15 cellular contexts compared by ENCODE assay signal in genomic region chr4:686371-687040, GRCh38. TPM values are rescaled to one million over a fixed set of nuclear protein-coding genes. Genes with fewer than 3 reads are reported as not detected.
DNase-seq lines count a peak whose midpoint lies in the region; ATAC-seq and TF ChIP-seq lines count a peak whose summit lies in the region.
"Had no signal": no experiment of that assay in that cellular context is flagged by ENCODE, and none has a peak within 500 bp of the region (broad histone marks: within the 10 kb centered on the region; RNA-seq: fewer than 3 reads in every experiment).

No MANE protein-coding gene starts in this region.

- TF ChIP-seq CTCF in heart left ventricle (IDR thresholded peaks at IDR 0.05) (no peak), esophagus squamous epithelium (IDR thresholded peaks at IDR 0.05) (no peak), neutrophil (IDR thresholded peaks at IDR 0.05) (no peak), vagina (IDR thresholded peaks at IDR 0.05) (no peak)

- 94 to 97% (median 95%) methylated on average over 13 to 34 of the region's 34 CpGs for WGBS in heart left ventricle, 4 donors
- WGBS in esophagus squamous epithelium, 2 donors = no CpG with 5 or more reads among the region's 34 CpGs

- H3K27ac ChIP-seq in heart left ventricle (peak overlapping the region in 11 of 12 donors; percentile 76 to 93 (median 84)), esophagus squamous epithelium (peak overlapping the region; percentile 75 to 88 (median 84)), neutrophil (peak overlapping the region; percentile 98), vagina (peak overlapping the region; percentile 85)

- H3K36me3 ChIP-seq in heart left ventricle (no peaks in the 10 kb centered on the region), esophagus squamous epithelium (no peaks in the 10 kb centered on the region), neutrophil (no peaks in the 10 kb centered on the region), vagina (no peaks in the 10 kb centered on the region)

- H3K27me3 ChIP-seq in heart left ventricle (no peaks in the 10 kb centered on the region), esophagus squamous epithelium (no peaks in the 10 kb centered on the region), neutrophil (no peaks in the 10 kb centered on the region), vagina (no peaks in the 10 kb centered on the region)

- TF ChIP-seq POLR2A in heart left ventricle (IDR thresholded peaks at IDR 0.05) (no peak), esophagus squamous epithelium (IDR thresholded peaks at IDR 0.05) (no peak), vagina (IDR thresholded peaks at IDR 0.05) (no peak)

- H3K4me1 ChIP-seq in heart left ventricle (peaks cover 0 to 57% (median 41%) of the 10 kb centered on the region in 12 donors), esophagus squamous epithelium (peaks cover 43 to 71% (median 50%) of the 10 kb centered on the region in 3 donors), neutrophil (ENCODE audit: control insufficient read depth in 1 of 2, insufficient read depth in 1 of 2, low read depth in 1 of 2, low read length in 1 of 2) (peaks cover 45 to 67% of the 10 kb centered on the region in 2 experiments), vagina (peaks cover 50% of the 10 kb centered on the region)

- peak in 3 of 5 donors; percentile 35 to 72 (median 37) for DNase-seq in heart left ventricle
- no peak for DNase-seq in left cardiac atrium
- no peak for DNase-seq in esophagus squamous epithelium (lab: John Stamatoyannopoulos, UW)
- no peak for DNase-seq in vagina (ENCODE audit: extremely low spot score in 2 of 2)
- DNase-seq: activated naive CD4-positive, alpha-beta T cell treated with Interleukin-2 at 50 U/mL for 16 hours; central memory CD4-positive, alpha-beta T cell; KBM-7; naive B cell; NCI-H1105 treated with DMSO at 0.1 percent for 48 hours; stimulated activated naive CD4-positive, alpha-beta T cell had no signal

- H3K9me3 ChIP-seq in heart left ventricle (no peaks in the 10 kb centered on the region), esophagus squamous epithelium (no peaks in the 10 kb centered on the region), neutrophil (no peaks in the 10 kb centered on the region), vagina (no peaks in the 10 kb centered on the region)

- intact Hi-C loops in heart left ventricle (cut with DNase I) (no loop called here), left cardiac atrium (cut with DNase I) (no loop called here), esophagus squamous epithelium (cut with DNase I) (no loop called here), vagina (cut with DNase I) (no loop called here)

- ATAC-seq in heart left ventricle (no peak), left cardiac atrium (no peak), HG02763 (IDR thresholded peaks at IDR 0.05; ENCODE audit: unreplicated experiment) (no peak), HG03432 (IDR thresholded peaks at IDR 0.05; ENCODE audit: unreplicated experiment) (no peak), HG02884 (IDR thresholded peaks at IDR 0.05; ENCODE audit: unreplicated experiment) (no peak)

- H3K4me3 ChIP-seq in heart left ventricle = peak overlapping the region in 4 of 12 donors; percentile 60 to 70 (median 67)
- peak overlapping the region in 2 of 4 donors; percentile 5 to 66 for H3K4me3 ChIP-seq in esophagus squamous epithelium
- peak overlapping the region in 1 of 2 experiments; percentile 68 for H3K4me3 ChIP-seq in neutrophil (ENCODE audit: low read depth in 1 of 2, low read length in 1 of 2)
- peak overlapping the region in 1 of 2 donors; percentile 37 for H3K4me3 ChIP-seq in vagina

RNA-seq across cellular contexts. Expression of gene SLC49A3, which starts 2.4 kb away (rescaled TPM):
- 10 to 100 TPM in 3 of 9 donors, 1 to 10 TPM in 6; 5.6 to 20.5 (median 8.9) TPM for total RNA-seq in heart left ventricle
- polyA plus RNA-seq in heart left ventricle = 1 to 10 TPM; 5.2 to 9.8 TPM
- total RNA-seq in left cardiac atrium = 10 to 100 TPM; 14.0 to 17.2 TPM
- total RNA-seq in esophagus squamous epithelium = 1 to 10 TPM; 2.5 to 6.5 (median 4.7) TPM
- 11.0 TPM for total RNA-seq in vagina
- polyA plus RNA-seq: AG04450 had no signal

RNA-seq across cellular contexts. Expression of gene MYL5, which starts 12.2 kb away (rescaled TPM):
- 10 to 100 TPM in 2 of 9 donors, 1 to 10 TPM in 7; 1.4 to 12.9 (median 5.6) TPM for total RNA-seq in heart left ventricle
- polyA plus RNA-seq in heart left ventricle = 1 to 10 TPM; 2.0 to 4.4 TPM
- total RNA-seq in left cardiac atrium = 1 to 10 TPM; 5.4 to 5.9 TPM
- 10 to 100 TPM in 2 of 4 donors, 1 to 10 TPM in 2; 7.2 to 19.5 (median 12.8) TPM for total RNA-seq in esophagus squamous epithelium
- 3.4 TPM for total RNA-seq in vagina

RNA-seq across cellular contexts. Expression of gene ATP5ME, which starts 12.4 kb away (rescaled TPM):
- total RNA-seq in heart left ventricle = 100 to 1,000 TPM; 210 to 906 (median 800) TPM
- 1,000 to 10,000 TPM in 1 of 2 donors, 100 to 1,000 TPM in 1; 552 to 2,413 TPM for polyA plus RNA-seq in heart left ventricle
- 100 to 1,000 TPM; 770 to 781 TPM for total RNA-seq in left cardiac atrium
- total RNA-seq in esophagus squamous epithelium = 100 to 1,000 TPM in 2 of 4 donors, 10 to 100 TPM in 2; 74.5 to 126 (median 103) TPM
- 181 TPM for total RNA-seq in vagina

RNA-seq across cellular contexts. Expression of gene PCGF3, which starts 19.1 kb away (rescaled TPM):
- total RNA-seq in heart left ventricle (10 to 100 TPM; 16.2 to 45.7 (median 21.8) TPM), left cardiac atrium (10 to 100 TPM; 21.4 to 26.6 TPM), esophagus squamous epithelium (10 to 100 TPM; 40.0 to 57.6 (median 46.9) TPM), vagina (64.8 TPM)
- polyA plus RNA-seq in heart left ventricle = 10 to 100 TPM; 24.7 to 26.6 TPM

Comparison
In these comparisons a context has a peak if more than half of its experiments do, and no peak if none do; other contexts are left out.
1. DNase-seq: peak in heart left ventricle (3 of 5); none in left cardiac atrium (single experiment), esophagus squamous epithelium (single experiment) and vagina (0 of 2).
2. Peak in every context shown above with its lines, with median percentiles within 50 percentile points of each other: H3K27ac ChIP-seq.